Comparison of ENCODE assay signal across 15 cellular contexts in the genomic region with DNA sequence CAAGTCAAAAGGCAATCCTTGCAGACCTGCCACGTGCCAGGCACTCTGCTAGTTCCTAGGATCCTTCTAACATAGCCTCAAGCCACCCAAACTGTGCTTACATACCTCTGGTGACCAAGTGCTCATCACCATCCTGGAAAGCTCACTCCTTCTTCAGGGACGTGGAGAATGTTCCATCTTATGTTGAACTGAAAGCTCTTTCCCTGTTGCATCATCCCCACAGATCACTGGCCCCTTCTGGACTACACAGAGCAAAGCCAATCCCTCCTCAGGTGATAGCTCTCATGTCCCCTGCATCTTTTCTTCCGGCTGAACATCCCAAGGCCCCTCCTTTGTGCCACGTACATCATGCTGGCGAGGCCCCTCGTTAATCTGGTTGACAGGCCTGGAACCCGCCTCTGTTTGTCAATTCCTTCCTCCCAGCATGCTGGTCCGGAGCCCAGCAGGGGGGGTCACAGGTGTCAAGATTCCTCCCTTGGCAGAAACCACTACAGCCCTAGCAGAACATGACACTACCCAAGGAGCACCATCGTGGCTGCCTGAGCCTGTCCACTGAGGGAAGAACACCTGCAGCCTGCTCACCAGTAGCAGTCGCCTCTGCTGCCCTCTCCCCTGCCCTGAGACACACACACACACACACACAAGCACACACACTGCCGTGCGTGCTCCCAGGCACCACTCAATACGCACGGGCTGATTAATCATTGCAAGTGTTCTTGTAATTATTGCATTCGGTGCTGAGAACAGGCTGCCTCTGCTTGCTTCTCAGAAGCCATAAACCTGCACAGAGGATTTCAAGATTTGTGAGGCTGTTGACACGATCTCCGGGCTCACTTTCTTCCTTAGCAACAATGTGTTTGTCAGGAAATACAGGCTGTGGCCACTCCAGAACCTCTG. TPM values are rescaled to one million over a fixed set of nuclear protein-coding genes. Genes with fewer than 3 reads are reported as not detected.
A peak's percentile ranks its signal among the peaks of the same experiment; 100 is the strongest.
DNase-seq lines count a peak whose midpoint lies in the region; ATAC-seq and TF ChIP-seq lines count a peak whose summit lies in the region.
"Had no signal": no experiment of that assay in that cellular context is flagged by ENCODE, and none has a peak within 500 bp of the region (broad histone marks: within the 10 kb centered on the region; RNA-seq: fewer than 3 reads in every experiment).

No MANE protein-coding gene starts in this region.

- intact Hi-C loops in mammary epithelial cell (cut with micrococcal nuclease): no loop called here

- peaks cover 32% of the 10 kb centered on the region for H3K27me3 Mint-ChIP-seq in type B pancreatic cell

- no peaks in the 10 kb centered on the region for H3K79me2 ChIP-seq in mammary epithelial cell (ENCODE audit: insufficient read depth, low read length)

- no peaks in the 10 kb centered on the region for H3K9me3 ChIP-seq in mammary epithelial cell (replicated peaks; ENCODE audit: insufficient read depth, low read length)
- H3K9me3 ChIP-seq: gastroesophageal sphincter, right lobe of liver had no signal

- H3K27ac ChIP-seq in mammary epithelial cell (ENCODE audit: insufficient read depth, low read depth, low read length): no peak overlapping the region
- H3K27ac ChIP-seq: gastroesophageal sphincter, right lobe of liver had no signal

- no peak overlapping the region for H3K9ac ChIP-seq in mammary epithelial cell (ENCODE audit: insufficient read depth, low read length)

- in situ Hi-C loops in mammary epithelial cell (cut with MboI; ENCODE audit: low sequenced_read_pairs in 2 of 2): no loop called here

- peaks cover 17% of the 10 kb centered on the region for H3K4me1 Mint-ChIP-seq in type B pancreatic cell (ENCODE audit: unreplicated experiment)

- H3K4me1 ChIP-seq in mammary epithelial cell (ENCODE audit: insufficient read depth, low read length): peaks cover 10% of the 10 kb centered on the region
- H3K4me1 ChIP-seq: right lobe of liver had no signal

- no peaks in the 10 kb centered on the region for H3K36me3 Mint-ChIP-seq in type B pancreatic cell

- CTCF ChIA-PET in mammary epithelial cell (lab: Charles Lee; ENCODE audit: low non-redundant PET): no interaction called here

- TF ChIP-seq CTCF in kidney epithelial cell (IDR thresholded peaks at IDR 0.05; ENCODE audit: insufficient read depth, low read length, poor library complexity, severe bottlenecking) (no peak), type B pancreatic cell (conservative IDR thresholded peaks at IDR 0.05) (no peak), mammary epithelial cell (conservative IDR thresholded peaks at IDR 0.05 in 1 of 2, IDR thresholded peaks at IDR 0.05 in 1 of 2; ENCODE audit: extremely low read depth in 1 of 2, insufficient read depth in 1 of 2, low read depth in 1 of 2, low read length in 2 of 2) (no peak)

- dilution Hi-C loops in mammary epithelial cell (cut with HindIII; ENCODE audit: low sequenced_read_pairs): loop anchor here (5.0 kb wide), 1 partner anchor 51 kb away; no protein-coding TSS in a partner anchor

- no peaks in the 10 kb centered on the region for H3K9me3 Mint-ChIP-seq in type B pancreatic cell

- peaks cover 6% of the 10 kb centered on the region for H3K27me3 ChIP-seq in kidney epithelial cell (ENCODE audit: control insufficient read depth, insufficient read depth, low read length)
- H3K27me3 ChIP-seq in mammary epithelial cell (ENCODE audit: insufficient read depth, low read length): peaks cover 8% of the 10 kb centered on the region
- H3K27me3 ChIP-seq: gastroesophageal sphincter, right lobe of liver had no signal

- no peak overlapping the region for H3K4me2 ChIP-seq in mammary epithelial cell (ENCODE audit: insufficient read depth, low read depth, low read length)

- H3K36me3 ChIP-seq in kidney epithelial cell (ENCODE audit: control insufficient read depth, insufficient read depth, low read length) (no peaks in the 10 kb centered on the region), mammary epithelial cell (ENCODE audit: insufficient read depth, low read length) (no peaks in the 10 kb centered on the region)
- H3K36me3 ChIP-seq: gastroesophageal sphincter, right lobe of liver had no signal

- peak overlapping the region; percentile 32 for H3K4me3 Mint-ChIP-seq in type B pancreatic cell

- no peaks in the 10 kb centered on the region for H4K20me1 ChIP-seq in mammary epithelial cell (ENCODE audit: insufficient read depth, low read length)

- no peak for ATAC-seq in GM21381 (IDR thresholded peaks at IDR 0.05; ENCODE audit: unreplicated experiment)
- ATAC-seq: gastroesophageal sphincter, right lobe of liver had no signal

- peak overlapping the region; percentile 81 for H3K27ac Mint-ChIP-seq in type B pancreatic cell

- no peak overlapping the region for H2AFZ ChIP-seq in mammary epithelial cell (ENCODE audit: low read depth, low read length)

- no TSS peak for BruUV-seq in mammary epithelial cell (replicated peaks; lab: Mats Ljungman, UMichigan)

- DNase-seq in NCI-H82 (lab: John Stamatoyannopoulos, UW) (peak; percentile 49), NCI-H82 treated with DMSO at 0.1 percent for 48 hours (lab: John Stamatoyannopoulos, UW; ENCODE audit: unreplicated experiment) (no peak), NCI-H748 treated with DMSO at 0.1 percent for 48 hours (lab: John Stamatoyannopoulos, UW) (peak; percentile 38), kidney epithelial cell (ENCODE audit: low read depth) (peak; percentile 65), type B pancreatic cell (ENCODE audit: extremely low spot score, unreplicated experiment) (no peak), NAMALWA (ENCODE audit: low spot score) (no peak), mammary epithelial cell (no peak)
- DNase-seq: DND-41 had no signal

- WGBS in mammary epithelial cell (ENCODE audit: low coverage, missing lambda C conversion rate): 34% methylated on average over 16 of the region's 17 CpGs

- H3K4me3 ChIP-seq in kidney epithelial cell (ENCODE audit: low read depth, low read length) (no peak overlapping the region), mammary epithelial cell (replicated peaks in 1 of 3; ENCODE audit: insufficient read depth in 1 of 3, low read depth in 2 of 3, low read length in 3 of 3) (no peak overlapping the region)
- H3K4me3 ChIP-seq: gastroesophageal sphincter, lung, right lobe of liver had no signal

RNA-seq across cellular contexts. Expression of a gene that starts 6.3 kb away (rescaled TPM):
- total RNA-seq in kidney epithelial cell (13.9 and 15.3 TPM in 2 replicates), type B pancreatic cell (ENCODE audit: low replicate concordance) (2.7 and 7.7 TPM in 2 replicates), mammary epithelial cell (under 1 TPM; 0.07 to 0.17 TPM)
- polyA plus RNA-seq in mammary epithelial cell: 0.17 TPM
- polyA minus RNA-seq in mammary epithelial cell: not detected

RNA-seq across cellular contexts. Expression of a gene that starts 45.0 kb away (rescaled TPM):
- not detected in 2 replicates for total RNA-seq in kidney epithelial cell
- total RNA-seq in type B pancreatic cell (ENCODE audit: low replicate concordance): not detected in 2 replicates
- not detected for total RNA-seq in mammary epithelial cell
- polyA plus RNA-seq in mammary epithelial cell: not detected
- polyA minus RNA-seq in mammary epithelial cell: not detected
- total RNA-seq: A673, gastroesophageal sphincter, right lobe of liver, RPMI7951 had no signal
- polyA plus RNA-seq: lung, thymus had no signal

Comparison
In these comparisons a context has a peak if more than half of its experiments do, and no peak if none do; other contexts are left out.
1. DNase-seq: peak in NCI-H82 (single experiment), NCI-H748 treated with DMSO at 0.1 percent for 48 hours (single experiment) and kidney epithelial cell (single experiment); none in NCI-H82 treated with DMSO at 0.1 percent for 48 hours (single experiment), type B pancreatic cell (single experiment), NAMALWA (single experiment) and mammary epithelial cell (single experiment).